In genomic region chr20:2914160-2914559, GRCh38 we compare ENCODE assay signal across 11 cellular contexts. TPM values are rescaled to one million over a fixed set of nuclear protein-coding genes. Genes with fewer than 3 reads are reported as not detected.
DNase-seq lines count a peak whose midpoint lies in the region; ATAC-seq and TF ChIP-seq lines count a peak whose summit lies in the region.
"Had no signal": no experiment of that assay in that cellular context is flagged by ENCODE, and none has a peak within 500 bp of the region (broad histone marks: within the 10 kb centered on the region; RNA-seq: fewer than 3 reads in every experiment).

No MANE protein-coding gene starts in this region.

- H3K27me3 Mint-ChIP-seq in activated CD8-positive, alpha-beta T cell treated with anti-CD3 and anti-CD28 coated beads for 36 hours, result no peaks in the 10 kb centered on the region
- H3K27me3 Mint-ChIP-seq in activated CD8-positive, alpha-beta T cell treated with anti-CD3 and anti-CD28 coated beads, Interleukin-2, amount 10 ng/mL, durations not matched to agents 7 days and 5 days (ENCODE audit: low read depth), result no peaks in the 10 kb centered on the region

- DNase-seq in activated CD8-positive, alpha-beta T cell treated with anti-CD3 and anti-CD28 coated beads for 36 hours, result no peak
- no peak for DNase-seq in activated CD8-positive, alpha-beta T cell treated with anti-CD3 and anti-CD28 coated beads, Interleukin-2, amount 10 ng/mL, durations not matched to agents 7 days and 5 days
- DNase-seq in NCI-H69 (lab: John Stamatoyannopoulos, UW), result peak; percentile 46
- peak; percentile 7 to 49 for DNase-seq in dermis microvascular lymphatic vessel endothelial cell (ENCODE audit: low read depth in 2 of 2)
- DNase-seq in stimulated activated effector memory CD8-positive, alpha-beta T cell treated with anti-CD3 and anti-CD28 coated beads, Interleukin-12 subunit alpha, Interleukin-12 subunit beta, amount 100 ng/mL, for 72 hours (ENCODE audit: low spot score in 2 of 2), result no peak
- no peak for DNase-seq in T-helper 1 cell
- DNase-seq in ascending aorta (ENCODE audit: low spot score in 2 of 2), result no peak
- DNase-seq: tibial artery had no signal

- H3K4me3 ChIP-seq in ascending aorta, result no peak overlapping the region
- H3K4me3 ChIP-seq: BLaER1 treated with 17β-estradiol and CSF1 and Interleukin-3, amounts not matched to agents 10 nM and 100 nM; skin epidermis; tibial artery had no signal

- H3K4me1 ChIP-seq in ascending aorta, result no peaks in the 10 kb centered on the region
- H3K4me1 ChIP-seq: tibial artery had no signal

- peaks cover 18% of the 10 kb centered on the region for H3K4me1 Mint-ChIP-seq in activated CD8-positive, alpha-beta T cell treated with anti-CD3 and anti-CD28 coated beads for 36 hours (ENCODE audit: low read depth)
- no peaks in the 10 kb centered on the region for H3K4me1 Mint-ChIP-seq in activated CD8-positive, alpha-beta T cell treated with anti-CD3 and anti-CD28 coated beads, Interleukin-2, amount 10 ng/mL, durations not matched to agents 7 days and 5 days (ENCODE audit: low read depth)
- H3K4me1 Mint-ChIP-seq in stimulated activated effector memory CD8-positive, alpha-beta T cell treated with anti-CD3 and anti-CD28 coated beads, Interleukin-12 subunit alpha, Interleukin-12 subunit beta, amount 100 ng/mL, for 72 hours, result peaks cover 16% of the 10 kb centered on the region

- no peak for TF ChIP-seq CTCF in activated CD8-positive, alpha-beta T cell treated with anti-CD3 and anti-CD28 coated beads for 36 hours (IDR thresholded peaks at IDR 0.05)
- TF ChIP-seq CTCF in ascending aorta (IDR thresholded peaks at IDR 0.05), result no peak

- ATAC-seq in activated CD8-positive, alpha-beta T cell treated with anti-CD3 and anti-CD28 coated beads for 36 hours, result peak; percentile 39
- no peak for ATAC-seq in activated CD8-positive, alpha-beta T cell treated with anti-CD3 and anti-CD28 coated beads, Interleukin-2, amount 10 ng/mL, durations not matched to agents 7 days and 5 days
- peak; percentile 42 for ATAC-seq in stimulated activated effector memory CD8-positive, alpha-beta T cell treated with anti-CD3 and anti-CD28 coated beads, Interleukin-12 subunit alpha, Interleukin-12 subunit beta, amount 100 ng/mL, for 72 hours
- ATAC-seq in GM21717 (IDR thresholded peaks at IDR 0.05; ENCODE audit: unreplicated experiment), result no peak

- H3K9me3 Mint-ChIP-seq in activated CD8-positive, alpha-beta T cell treated with anti-CD3 and anti-CD28 coated beads for 36 hours, result no peaks in the 10 kb centered on the region
- H3K9me3 Mint-ChIP-seq in activated CD8-positive, alpha-beta T cell treated with anti-CD3 and anti-CD28 coated beads, Interleukin-2, amount 10 ng/mL, durations not matched to agents 7 days and 5 days (ENCODE audit: insufficient read depth), result no peaks in the 10 kb centered on the region
- H3K9me3 Mint-ChIP-seq in stimulated activated effector memory CD8-positive, alpha-beta T cell treated with anti-CD3 and anti-CD28 coated beads, Interleukin-12 subunit alpha, Interleukin-12 subunit beta, amount 100 ng/mL, for 72 hours, result no peaks in the 10 kb centered on the region

- H3K27ac Mint-ChIP-seq in activated CD8-positive, alpha-beta T cell treated with anti-CD3 and anti-CD28 coated beads for 36 hours, result no peak overlapping the region
- H3K27ac Mint-ChIP-seq in activated CD8-positive, alpha-beta T cell treated with anti-CD3 and anti-CD28 coated beads, Interleukin-2, amount 10 ng/mL, durations not matched to agents 7 days and 5 days, result no peak overlapping the region
- H3K27ac Mint-ChIP-seq in stimulated activated effector memory CD8-positive, alpha-beta T cell treated with anti-CD3 and anti-CD28 coated beads, Interleukin-12 subunit alpha, Interleukin-12 subunit beta, amount 100 ng/mL, for 72 hours, result no peak overlapping the region

- H3K36me3 Mint-ChIP-seq in activated CD8-positive, alpha-beta T cell treated with anti-CD3 and anti-CD28 coated beads for 36 hours (ENCODE audit: low read depth), result peaks cover 12% of the 10 kb centered on the region
- peaks cover 15% of the 10 kb centered on the region for H3K36me3 Mint-ChIP-seq in activated CD8-positive, alpha-beta T cell treated with anti-CD3 and anti-CD28 coated beads, Interleukin-2, amount 10 ng/mL, durations not matched to agents 7 days and 5 days (ENCODE audit: low read depth)
- peaks cover 9% of the 10 kb centered on the region for H3K36me3 Mint-ChIP-seq in stimulated activated effector memory CD8-positive, alpha-beta T cell treated with anti-CD3 and anti-CD28 coated beads, Interleukin-12 subunit alpha, Interleukin-12 subunit beta, amount 100 ng/mL, for 72 hours

- intact Hi-C loops in activated CD8-positive, alpha-beta T cell treated with anti-CD3 and anti-CD28 coated beads for 36 hours (cut with micrococcal nuclease), result loop anchor here (10.0 kb wide), 1 partner anchor 71 kb away; no protein-coding TSS in a partner anchor
- intact Hi-C loops in ascending aorta (cut with DNase I), result no loop called here

- H3K27me3 ChIP-seq in ascending aorta, result no peaks in the 10 kb centered on the region
- H3K27me3 ChIP-seq: BLaER1 treated with 17β-estradiol and CSF1 and Interleukin-3, amounts not matched to agents 10 nM and 100 nM; tibial artery had no signal

- CTCF ChIA-PET in activated CD8-positive, alpha-beta T cell treated with anti-CD3 and anti-CD28 coated beads for 36 hours (lab: Charles Lee), result interaction anchor here (1.2 to 1.6 kb wide), 4 partner anchors 13 to 101 kb away, joined by 3 to 4 read pairs (median 4); no protein-coding TSS in a partner anchor
- CTCF ChIA-PET in activated CD8-positive, alpha-beta T cell treated with anti-CD3 and anti-CD28 coated beads, Interleukin-2, amount 10 ng/mL, durations not matched to agents 7 days and 5 days (lab: Charles Lee), result interaction anchor here (0.8 to 1.5 kb wide), 4 partner anchors 14 to 163 kb away, joined by 3 to 5 read pairs (median 3); no protein-coding TSS in a partner anchor

- H3K27ac ChIP-seq in ascending aorta, result no peak overlapping the region
- H3K27ac ChIP-seq: BLaER1 treated with 17β-estradiol and CSF1 and Interleukin-3, amounts not matched to agents 10 nM and 100 nM; skin epidermis; tibial artery had no signal

- no peaks in the 10 kb centered on the region for H3K9me3 ChIP-seq in ascending aorta
- H3K9me3 ChIP-seq: tibial artery had no signal

- POLR2A ChIA-PET in activated CD8-positive, alpha-beta T cell treated with anti-CD3 and anti-CD28 coated beads for 36 hours (lab: Charles Lee), result no interaction called here
- POLR2A ChIA-PET in activated CD8-positive, alpha-beta T cell treated with anti-CD3 and anti-CD28 coated beads, Interleukin-2, amount 10 ng/mL, durations not matched to agents 7 days and 5 days (lab: Charles Lee), result no interaction called here

- H3K4me3 Mint-ChIP-seq in activated CD8-positive, alpha-beta T cell treated with anti-CD3 and anti-CD28 coated beads for 36 hours, result no peak overlapping the region
- no peak overlapping the region for H3K4me3 Mint-ChIP-seq in activated CD8-positive, alpha-beta T cell treated with anti-CD3 and anti-CD28 coated beads, Interleukin-2, amount 10 ng/mL, durations not matched to agents 7 days and 5 days
- H3K4me3 Mint-ChIP-seq in stimulated activated effector memory CD8-positive, alpha-beta T cell treated with anti-CD3 and anti-CD28 coated beads, Interleukin-12 subunit alpha, Interleukin-12 subunit beta, amount 100 ng/mL, for 72 hours, result no peak overlapping the region

- no peaks in the 10 kb centered on the region for H3K36me3 ChIP-seq in ascending aorta
- H3K36me3 ChIP-seq: tibial artery had no signal

RNA-seq across cellular contexts. Expression of gene PTPRA, which starts 40.9 kb away (rescaled TPM):
- total RNA-seq in activated CD8-positive, alpha-beta T cell treated with anti-CD3 and anti-CD28 coated beads for 36 hours, result 10 to 100 TPM; 42.0 to 43.1 TPM
- 10 to 100 TPM; 58.5 to 60.9 TPM for total RNA-seq in activated CD8-positive, alpha-beta T cell treated with anti-CD3 and anti-CD28 coated beads, Interleukin-2, amount 10 ng/mL, durations not matched to agents 7 days and 5 days
- total RNA-seq in dermis microvascular lymphatic vessel endothelial cell, result 18.7 and 25.7 TPM in 2 replicates
- total RNA-seq in ascending aorta, result 24.2 TPM

Comparison
In these comparisons a context has a peak if more than half of its experiments do, and no peak if none do; other contexts are left out.
1. ATAC-seq: peak in activated CD8-positive, alpha-beta T cell treated with anti-CD3 and anti-CD28 coated beads for 36 hours (single experiment) and stimulated activated effector memory CD8-positive, alpha-beta T cell treated with anti-CD3 and anti-CD28 coated beads, Interleukin-12 subunit alpha, Interleukin-12 subunit beta, amount 100 ng/mL, for 72 hours (single experiment); none in activated CD8-positive, alpha-beta T cell treated with anti-CD3 and anti-CD28 coated beads, Interleukin-2, amount 10 ng/mL, durations not matched to agents 7 days and 5 days (single experiment) and GM21717 (single experiment).
2. DNase-seq: peak in NCI-H69 (single experiment) and dermis microvascular lymphatic vessel endothelial cell (2 of 2); none in activated CD8-positive, alpha-beta T cell treated with anti-CD3 and anti-CD28 coated beads for 36 hours (single experiment), activated CD8-positive, alpha-beta T cell treated with anti-CD3 and anti-CD28 coated beads, Interleukin-2, amount 10 ng/mL, durations not matched to agents 7 days and 5 days (single experiment), stimulated activated effector memory CD8-positive, alpha-beta T cell treated with anti-CD3 and anti-CD28 coated beads, Interleukin-12 subunit alpha, Interleukin-12 subunit beta, amount 100 ng/mL, for 72 hours (0 of 2), T-helper 1 cell (0 of 5) and ascending aorta (0 of 2).